16 cellular contexts compared by ENCODE assay signal in the genomic region with DNA sequence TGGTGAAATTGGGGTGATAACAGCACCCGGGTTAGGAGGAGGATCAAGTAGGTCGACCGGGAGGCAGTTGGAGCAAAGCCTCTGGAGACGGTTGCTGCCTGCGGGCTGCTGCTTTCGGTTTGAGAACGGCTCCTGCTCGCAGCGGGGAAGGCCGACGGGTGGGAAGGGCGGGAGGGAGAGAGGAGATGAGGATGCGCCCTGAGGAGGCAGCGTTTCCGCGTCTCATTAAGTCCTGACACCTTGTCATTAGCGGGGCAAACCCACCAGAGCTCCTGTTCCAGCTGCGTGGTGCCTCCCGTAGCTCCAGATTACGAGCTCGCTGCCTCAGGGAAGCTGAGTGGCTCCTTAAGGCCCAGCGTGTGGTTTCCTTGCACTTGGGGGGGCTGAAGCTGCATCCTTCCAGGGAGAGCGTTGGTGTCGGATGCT. TPM values are rescaled to one million over a fixed set of nuclear protein-coding genes. Genes with fewer than 3 reads are reported as not detected.
DNase-seq lines count a peak whose midpoint lies in the region; ATAC-seq, FAIRE-seq and TF ChIP-seq lines count a peak whose summit lies in the region.
"Had no signal": no experiment of that assay in that cellular context is flagged by ENCODE, and none has a peak within 500 bp of the region (broad histone marks: within the 10 kb centered on the region; RNA-seq: fewer than 3 reads in every experiment).

No MANE protein-coding gene starts in this region.

- peak overlapping the region; percentile 74 for H3K9ac ChIP-seq in GM23248
- no peak overlapping the region for H3K9ac ChIP-seq in skeletal muscle tissue (ENCODE audit: low read depth in 1 of 3, low read length in 3 of 3)

- peak; percentile 76 for DNase-seq in GM23248
- DNase-seq in cardiac fibroblast (ENCODE audit: low read depth in 2 of 2): peak; percentile 22 to 35
- no peak for DNase-seq in hepatocyte (ENCODE audit: low spot score)
- DNase-seq in prostate gland (ENCODE audit: low spot score): no peak
- DNase-seq in GM12892 (ENCODE audit: insufficient read length): no peak
- no peak for DNase-seq in activated naive CD8-positive, alpha-beta T cell treated with anti-CD3 and anti-CD28 coated beads for 36 hours
- DNase-seq: activated T-cell treated with anti-CD3 and anti-CD28 coated beads, Interleukin-2, amount 50 U/mL, for 48 hours; Calu3; MG63; NCI-H69; SHP77 treated with DMSO at 0.1 percent for 48 hours had no signal

- H3K4me1 Mint-ChIP-seq in activated naive CD8-positive, alpha-beta T cell treated with anti-CD3 and anti-CD28 coated beads for 36 hours: no peaks in the 10 kb centered on the region
- H3K4me1 Mint-ChIP-seq: memory B cell had no signal

- H3K4me1 ChIP-seq in GM23248 (ENCODE audit: insufficient read depth) (no peaks in the 10 kb centered on the region), hepatocyte (ENCODE audit: insufficient read depth) (peaks cover 8% of the 10 kb centered on the region), skeletal muscle tissue (ENCODE audit: control insufficient read depth in 3 of 3, insufficient read depth in 3 of 3, low read length in 3 of 3) (peaks cover 0 to 2% (median 0%) of the 10 kb centered on the region in 3 donors), prostate gland (replicated peaks) (no peaks in the 10 kb centered on the region)

- no peak for FAIRE-seq in GM12892 (lab: Jason Lieb, UNC)
- FAIRE-seq: bronchial epithelial cell had no signal

- no peak for ATAC-seq in GM19452 (IDR thresholded peaks at IDR 0.05; ENCODE audit: unreplicated experiment)

- H3K27ac ChIP-seq in GM23248 (no peak overlapping the region), hepatocyte (no peak overlapping the region), skeletal muscle tissue (ENCODE audit: low read depth, low read length) (no peak overlapping the region), prostate gland (no peak overlapping the region)

- no peak for TF ChIP-seq POLR2A in prostate gland (IDR thresholded peaks at IDR 0.05)
- TF ChIP-seq POLR2A in GM12892 (IDR thresholded peaks at IDR 0.05; ENCODE audit: low read depth, low read length): no peak

- H3F3A ChIP-seq in GM23248 (ENCODE audit: insufficient read depth): no peaks in the 10 kb centered on the region

- WGBS in GM23248 (ENCODE audit: low coverage in 1 of 2, low lambda C conversion rate in 2 of 2, missing lambda C conversion rate in 2 of 2), 2 experiments: 4 to 6% methylated on average over 20 to 24 of the region's 24 CpGs
- 65% methylated on average over 23 of the region's 24 CpGs for WGBS in hepatocyte (ENCODE audit: low lambda C conversion rate, missing lambda C conversion rate)
- 27% methylated on average over 24 of the region's 24 CpGs for WGBS in prostate gland

- H3K27me3 ChIP-seq in GM23248 (replicated peaks; ENCODE audit: insufficient read depth) (no peaks in the 10 kb centered on the region), hepatocyte (no peaks in the 10 kb centered on the region), skeletal muscle tissue (ENCODE audit: control insufficient read depth in 3 of 3, insufficient read depth in 3 of 3, low read length in 3 of 3) (peaks cover 22 to 47% (median 46%) of the 10 kb centered on the region in 3 donors), prostate gland (replicated peaks; ENCODE audit: insufficient read depth) (peaks cover 3% of the 10 kb centered on the region)
- H3K27me3 ChIP-seq: MG63 had no signal

- H3K4me3 ChIP-seq in GM23248 (peak overlapping the region; percentile 77), cardiac fibroblast (replicated peaks in 1 of 2; ENCODE audit: low read depth in 2 of 2, low read length in 2 of 2) (peak overlapping the region; percentile 23 to 46), hepatocyte (no peak overlapping the region), skeletal muscle tissue (ENCODE audit: low read length in 3 of 3) (peak overlapping the region; percentile 45 to 52 (median 45)), prostate gland (peak overlapping the region in 1 of 2 donors; percentile 16)
- H3K4me3 ChIP-seq: MG63, smooth muscle cell had no signal

- no peak overlapping the region for H3K27ac Mint-ChIP-seq in activated naive CD8-positive, alpha-beta T cell treated with anti-CD3 and anti-CD28 coated beads for 36 hours
- H3K27ac Mint-ChIP-seq: memory B cell had no signal

- no peaks in the 10 kb centered on the region for H3K9me3 ChIP-seq in GM23248 (ENCODE audit: low read depth)
- H3K9me3 ChIP-seq in hepatocyte (ENCODE audit: low read depth): no peaks in the 10 kb centered on the region
- peaks cover 0 to 3% (median 0%) of the 10 kb centered on the region in 3 donors for H3K9me3 ChIP-seq in skeletal muscle tissue (ENCODE audit: control insufficient read depth in 3 of 3, low read length in 3 of 3)
- H3K9me3 ChIP-seq in prostate gland: no peaks in the 10 kb centered on the region
- H3K9me3 ChIP-seq: MG63 had no signal

- TF ChIP-seq CTCF in cardiac fibroblast (IDR thresholded peaks at IDR 0.05; ENCODE audit: low read depth, low read length) (no peak), hepatocyte (IDR thresholded peaks at IDR 0.05; ENCODE audit: poor library complexity) (no peak), prostate gland (IDR thresholded peaks at IDR 0.05) (no peak)

- H3K4me2 ChIP-seq in GM23248 (ENCODE audit: unreplicated experiment) (peak overlapping the region; percentile 85), hepatocyte (peak overlapping the region; percentile 5)
- H3K4me2 ChIP-seq: smooth muscle cell had no signal

- intact Hi-C loops in prostate gland (cut with DNase I): no loop called here

- H3K36me3 ChIP-seq in GM23248 (ENCODE audit: low read depth): no peaks in the 10 kb centered on the region
- H3K36me3 ChIP-seq in hepatocyte (replicated peaks; ENCODE audit: insufficient read depth, low read depth): no peaks in the 10 kb centered on the region
- no peaks in the 10 kb centered on the region for H3K36me3 ChIP-seq in skeletal muscle tissue (ENCODE audit: control insufficient read depth in 3 of 3, insufficient read depth in 3 of 3, low read length in 3 of 3)
- H3K36me3 ChIP-seq in prostate gland: no peaks in the 10 kb centered on the region
- H3K36me3 ChIP-seq: MG63 had no signal

- no peak overlapping the region for H3K4me3 Mint-ChIP-seq in activated naive CD8-positive, alpha-beta T cell treated with anti-CD3 and anti-CD28 coated beads for 36 hours
- H3K4me3 Mint-ChIP-seq: memory B cell had no signal

- H4K20me1 ChIP-seq in GM23248 (ENCODE audit: insufficient read depth) (no peaks in the 10 kb centered on the region), hepatocyte (ENCODE audit: insufficient read depth, poor library complexity, severe bottlenecking) (no peaks in the 10 kb centered on the region)

- H2AFZ ChIP-seq in GM23248 (peak overlapping the region; percentile 86), hepatocyte (no peak overlapping the region)

- peaks cover 3% of the 10 kb centered on the region for H3K27me3 Mint-ChIP-seq in activated naive CD8-positive, alpha-beta T cell treated with anti-CD3 and anti-CD28 coated beads for 36 hours

- H3K79me2 ChIP-seq in GM23248 (ENCODE audit: insufficient read depth) (no peaks in the 10 kb centered on the region), hepatocyte (no peaks in the 10 kb centered on the region)

- no peaks in the 10 kb centered on the region for H3K9me3 Mint-ChIP-seq in activated naive CD8-positive, alpha-beta T cell treated with anti-CD3 and anti-CD28 coated beads for 36 hours
- H3K9me3 Mint-ChIP-seq: memory B cell had no signal

- H3K36me3 Mint-ChIP-seq in activated naive CD8-positive, alpha-beta T cell treated with anti-CD3 and anti-CD28 coated beads for 36 hours: no peaks in the 10 kb centered on the region
- H3K36me3 Mint-ChIP-seq: memory B cell had no signal

- in situ Hi-C loops in GM23248 (cut with MboI): no loop called here

- no peaks in the 10 kb centered on the region for H3K9me2 ChIP-seq in GM23248 (ENCODE audit: insufficient read depth)
- no peaks in the 10 kb centered on the region for H3K9me2 ChIP-seq in hepatocyte (replicated peaks; ENCODE audit: insufficient read depth)

RNA-seq across cellular contexts. Expression of a gene that starts 52.0 kb away (rescaled TPM):
- 0.22 TPM in 1 of 2 replicates, not detected in the other for total RNA-seq in GM23248 (2014; rRNA removed; shearing (Covaris generic))
- polyA plus RNA-seq in GM23248 (2016; fragmentation: Nextera tagmentation; extraction: Ambion mirVana) (0.20 and 0.33 TPM in 2 replicates), hepatocyte (1.5 and 2.2 TPM in 2 replicates)
- total RNA-seq in hepatocyte (1.6 and 2.4 TPM in 2 replicates), skeletal muscle tissue (not detected), prostate gland (1 to 10 TPM; 1.4 to 9.3 TPM)
- not detected for polyA plus RNA-seq in GM12892 (2012; ENCODE audit: missing spikeins)
- total RNA-seq in activated naive CD8-positive, alpha-beta T cell treated with anti-CD3 and anti-CD28 coated beads for 36 hours: 1 to 10 TPM; 1.1 to 1.5 TPM
- total RNA-seq: Calu3 had no signal

Comparison
In these comparisons a context has a peak if more than half of its experiments do, and no peak if none do; other contexts are left out.
1. DNase-seq: peak in GM23248 (single experiment) and cardiac fibroblast (2 of 2); none in hepatocyte (single experiment), prostate gland (single experiment), GM12892 (single experiment) and activated naive CD8-positive, alpha-beta T cell treated with anti-CD3 and anti-CD28 coated beads for 36 hours (single experiment).